1 cellular context compared by ENCODE assay signal in the genomic region with DNA sequence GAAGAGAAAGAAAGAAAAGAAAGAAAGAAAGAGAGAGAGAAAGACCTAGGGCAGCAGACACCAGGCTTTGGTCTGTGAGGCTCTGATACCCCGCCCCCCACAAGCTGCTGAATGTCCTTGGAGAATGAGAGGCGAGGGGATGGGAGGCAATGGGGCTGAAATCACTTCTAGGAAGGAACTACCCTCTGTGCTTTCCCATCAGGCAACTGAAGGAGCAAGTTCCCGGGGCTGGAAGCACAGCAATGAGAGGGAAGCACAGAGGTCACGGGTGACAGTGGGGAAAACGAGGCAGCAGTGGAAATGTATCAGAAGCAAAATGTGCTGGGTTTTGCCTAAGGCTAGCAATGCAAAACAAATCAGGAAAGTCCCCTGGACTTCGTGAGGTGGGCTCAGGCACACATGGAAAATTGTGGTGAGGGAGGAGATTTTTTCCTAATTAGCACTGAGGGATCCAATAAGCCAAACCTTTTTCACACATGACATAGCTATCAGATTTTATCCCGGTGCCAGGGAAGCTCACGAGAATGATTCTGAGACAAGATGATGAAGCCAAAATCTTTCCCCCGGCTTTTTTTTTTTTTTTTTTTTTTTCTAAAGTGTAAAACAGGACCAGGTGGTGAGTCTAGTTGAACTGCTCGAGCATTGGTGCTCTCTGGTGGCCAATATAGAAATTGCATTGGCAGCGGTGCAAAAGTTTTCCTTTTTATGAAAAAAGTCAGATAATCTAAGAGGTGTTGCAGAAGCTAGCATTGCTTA.
TF ChIP-seq lines count a peak whose summit lies in the region.

No MANE protein-coding gene starts in this region.

TF ChIP-seq in GM23338, 12 proteins besides CTCF, POLR2A, EP300 and RAD21 (continued from another document):
- TF ChIP-seq REST (IDR thresholded peaks at IDR 0.05; ENCODE audit: unreplicated experiment) (no peak), POLR2AphosphoS5 (IDR thresholded peaks at IDR 0.05; ENCODE audit: low read depth) (no peak), EZH2 (IDR thresholded peaks at IDR 0.05; ENCODE audit: low read depth, unreplicated experiment) (no peak), JUNB (IDR thresholded peaks at IDR 0.05; ENCODE audit: unreplicated experiment) (no peak), CREB1 (CRISPR knock-in tag; IDR thresholded peaks at IDR 0.05; ENCODE audit: low read depth) (no peak), STAT1 (IDR thresholded peaks at IDR 0.05; ENCODE audit: unreplicated experiment) (no peak)
- TF ChIP-seq, protein P1, sequence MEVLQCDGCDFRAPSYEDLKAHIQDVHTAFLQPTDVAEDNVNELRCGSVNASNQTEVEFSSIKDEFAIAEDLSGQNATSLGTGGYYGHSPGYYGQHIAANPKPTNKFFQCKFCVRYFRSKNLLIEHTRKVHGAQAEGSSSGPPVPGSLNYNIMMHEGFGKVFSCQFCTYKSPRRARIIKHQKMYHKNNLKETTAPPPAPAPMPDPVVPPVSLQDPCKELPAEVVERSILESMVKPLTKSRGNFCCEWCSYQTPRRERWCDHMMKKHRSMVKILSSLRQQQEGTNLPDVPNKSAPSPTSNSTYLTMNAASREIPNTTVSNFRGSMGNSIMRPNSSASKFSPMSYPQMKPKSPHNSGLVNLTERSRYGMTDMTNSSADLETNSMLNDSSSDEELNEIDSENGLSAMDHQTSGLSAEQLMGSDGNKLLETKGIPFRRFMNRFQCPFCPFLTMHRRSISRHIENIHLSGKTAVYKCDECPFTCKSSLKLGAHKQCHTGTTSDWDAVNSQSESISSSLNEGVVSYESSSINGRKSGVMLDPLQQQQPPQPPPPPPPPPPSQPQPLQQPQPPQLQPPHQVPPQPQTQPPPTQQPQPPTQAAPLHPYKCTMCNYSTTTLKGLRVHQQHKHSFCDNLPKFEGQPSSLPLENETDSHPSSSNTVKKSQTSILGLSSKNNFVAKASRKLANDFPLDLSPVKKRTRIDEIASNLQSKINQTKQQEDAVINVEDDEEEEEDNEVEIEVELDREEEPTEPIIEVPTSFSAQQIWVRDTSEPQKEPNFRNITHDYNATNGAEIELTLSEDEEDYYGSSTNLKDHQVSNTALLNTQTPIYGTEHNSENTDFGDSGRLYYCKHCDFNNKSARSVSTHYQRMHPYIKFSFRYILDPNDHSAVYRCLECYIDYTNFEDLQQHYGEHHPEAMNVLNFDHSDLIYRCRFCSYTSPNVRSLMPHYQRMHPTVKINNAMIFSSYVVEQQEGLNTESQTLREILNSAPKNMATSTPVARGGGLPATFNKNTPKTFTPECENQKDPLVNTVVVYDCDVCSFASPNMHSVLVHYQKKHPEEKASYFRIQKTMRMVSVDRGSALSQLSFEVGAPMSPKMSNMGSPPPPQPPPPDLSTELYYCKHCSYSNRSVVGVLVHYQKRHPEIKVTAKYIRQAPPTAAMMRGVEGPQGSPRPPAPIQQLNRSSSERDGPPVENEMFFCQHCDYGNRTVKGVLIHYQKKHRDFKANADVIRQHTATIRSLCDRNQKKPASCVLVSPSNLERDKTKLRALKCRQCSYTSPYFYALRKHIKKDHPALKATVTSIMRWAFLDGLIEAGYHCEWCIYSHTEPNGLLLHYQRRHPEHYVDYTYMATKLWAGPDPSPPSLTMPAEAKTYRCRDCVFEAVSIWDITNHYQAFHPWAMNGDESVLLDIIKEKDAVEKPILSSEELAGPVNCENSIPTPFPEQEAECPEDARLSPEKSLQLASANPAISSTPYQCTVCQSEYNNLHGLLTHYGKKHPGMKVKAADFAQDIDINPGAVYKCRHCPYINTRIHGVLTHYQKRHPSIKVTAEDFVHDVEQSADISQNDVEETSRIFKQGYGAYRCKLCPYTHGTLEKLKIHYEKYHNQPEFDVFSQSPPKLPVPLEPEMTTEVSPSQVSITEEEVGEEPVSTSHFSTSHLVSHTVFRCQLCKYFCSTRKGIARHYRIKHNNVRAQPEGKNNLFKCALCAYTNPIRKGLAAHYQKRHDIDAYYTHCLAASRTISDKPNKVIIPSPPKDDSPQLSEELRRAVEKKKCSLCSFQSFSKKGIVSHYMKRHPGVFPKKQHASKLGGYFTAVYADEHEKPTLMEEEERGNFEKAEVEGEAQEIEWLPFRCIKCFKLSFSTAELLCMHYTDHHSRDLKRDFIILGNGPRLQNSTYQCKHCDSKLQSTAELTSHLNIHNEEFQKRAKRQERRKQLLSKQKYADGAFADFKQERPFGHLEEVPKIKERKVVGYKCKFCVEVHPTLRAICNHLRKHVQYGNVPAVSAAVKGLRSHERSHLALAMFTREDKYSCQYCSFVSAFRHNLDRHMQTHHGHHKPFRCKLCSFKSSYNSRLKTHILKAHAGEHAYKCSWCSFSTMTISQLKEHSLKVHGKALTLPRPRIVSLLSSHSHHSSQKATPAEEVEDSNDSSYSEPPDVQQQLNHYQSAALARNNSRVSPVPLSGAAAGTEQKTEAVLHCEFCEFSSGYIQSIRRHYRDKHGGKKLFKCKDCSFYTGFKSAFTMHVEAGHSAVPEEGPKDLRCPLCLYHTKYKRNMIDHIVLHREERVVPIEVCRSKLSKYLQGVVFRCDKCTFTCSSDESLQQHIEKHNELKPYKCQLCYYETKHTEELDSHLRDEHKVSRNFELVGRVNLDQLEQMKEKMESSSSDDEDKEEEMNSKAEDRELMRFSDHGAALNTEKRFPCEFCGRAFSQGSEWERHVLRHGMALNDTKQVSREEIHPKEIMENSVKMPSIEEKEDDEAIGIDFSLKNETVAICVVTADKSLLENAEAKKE (CRISPR knock-in tag; IDR thresholded peaks at IDR 0.05) = no peak
TF ChIP-seq in GM23338: peak in this region for 0.
